1 cellular context compared by ENCODE assay signal in the genomic region with DNA sequence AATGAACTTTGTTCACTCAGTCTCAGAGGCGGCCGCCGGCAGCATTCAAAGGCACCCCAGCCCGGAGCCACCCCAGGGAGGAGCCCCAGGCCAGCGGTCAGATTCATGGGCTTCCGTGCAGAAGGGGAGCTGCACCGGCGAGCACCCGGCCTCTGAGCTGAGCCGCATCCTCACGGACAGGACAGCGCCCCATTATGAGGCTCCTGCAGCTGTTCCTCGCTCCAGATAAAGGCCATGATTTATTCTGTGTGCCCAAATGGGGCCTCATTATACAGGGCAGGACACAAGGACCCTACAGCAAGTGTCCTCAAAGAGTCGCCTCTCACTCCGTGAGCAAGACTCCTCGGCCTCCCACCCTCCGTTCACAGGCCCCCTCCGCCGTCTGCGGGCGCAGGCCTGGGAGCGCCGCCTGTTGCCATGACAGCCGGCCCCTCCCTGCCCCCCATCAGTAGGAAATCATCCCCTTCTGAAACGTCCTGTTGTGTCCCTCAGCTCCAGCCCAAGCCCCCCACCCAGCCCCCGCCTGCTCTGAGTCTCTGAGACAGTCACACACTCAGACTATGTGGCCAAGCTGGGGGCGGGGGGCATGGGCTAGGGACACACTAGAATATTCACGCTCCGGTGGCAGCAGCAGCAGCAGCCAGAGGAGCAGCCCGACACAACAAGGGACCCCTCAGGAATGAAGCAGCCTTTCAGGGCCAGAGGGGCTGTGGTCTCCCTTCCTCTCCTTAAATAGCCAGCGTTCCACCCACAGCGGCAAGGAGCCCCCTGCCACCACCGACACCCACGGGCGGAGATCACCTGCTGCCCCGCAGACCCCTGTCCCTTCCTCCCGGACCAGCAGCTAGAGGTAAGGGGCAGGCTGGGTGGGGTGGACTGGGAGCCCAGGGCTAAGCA.
TF ChIP-seq lines count a peak whose summit lies in the region.

A gene with protein sequence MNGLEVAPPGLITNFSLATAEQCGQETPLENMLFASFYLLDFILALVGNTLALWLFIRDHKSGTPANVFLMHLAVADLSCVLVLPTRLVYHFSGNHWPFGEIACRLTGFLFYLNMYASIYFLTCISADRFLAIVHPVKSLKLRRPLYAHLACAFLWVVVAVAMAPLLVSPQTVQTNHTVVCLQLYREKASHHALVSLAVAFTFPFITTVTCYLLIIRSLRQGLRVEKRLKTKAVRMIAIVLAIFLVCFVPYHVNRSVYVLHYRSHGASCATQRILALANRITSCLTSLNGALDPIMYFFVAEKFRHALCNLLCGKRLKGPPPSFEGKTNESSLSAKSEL (plus strand): TSS at position 759 of the 897 bp plus-strand sequence. CDS start 4,583 bp downstream, outside the sequence.

TF ChIP-seq in WTC11, 78 proteins besides CTCF, POLR2A, EP300 and RAD21 (continued from another document):
- TF ChIP-seq EMX1 (CRISPR knock-in tag; IDR thresholded peaks at IDR 0.05) (no peak), ZNF317 (CRISPR knock-in tag; IDR thresholded peaks at IDR 0.05; ENCODE audit: borderline replicate concordance, low read depth) (no peak), NFATC4 (CRISPR knock-in tag; IDR thresholded peaks at IDR 0.05) (no peak), ZNF219 (CRISPR knock-in tag; IDR thresholded peaks at IDR 0.05; ENCODE audit: borderline replicate concordance) (no peak), ETV6 (CRISPR knock-in tag; IDR thresholded peaks at IDR 0.05) (no peak), CREB1 (CRISPR knock-in tag; IDR thresholded peaks at IDR 0.05) (no peak)
- TF ChIP-seq, protein P1, sequence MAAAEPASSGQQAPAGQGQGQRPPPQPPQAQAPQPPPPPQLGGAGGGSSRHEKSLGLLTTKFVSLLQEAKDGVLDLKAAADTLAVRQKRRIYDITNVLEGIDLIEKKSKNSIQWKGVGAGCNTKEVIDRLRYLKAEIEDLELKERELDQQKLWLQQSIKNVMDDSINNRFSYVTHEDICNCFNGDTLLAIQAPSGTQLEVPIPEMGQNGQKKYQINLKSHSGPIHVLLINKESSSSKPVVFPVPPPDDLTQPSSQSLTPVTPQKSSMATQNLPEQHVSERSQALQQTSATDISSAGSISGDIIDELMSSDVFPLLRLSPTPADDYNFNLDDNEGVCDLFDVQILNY (CRISPR knock-in tag; IDR thresholded peaks at IDR 0.05) = no peak
- TF ChIP-seq, protein P2, sequence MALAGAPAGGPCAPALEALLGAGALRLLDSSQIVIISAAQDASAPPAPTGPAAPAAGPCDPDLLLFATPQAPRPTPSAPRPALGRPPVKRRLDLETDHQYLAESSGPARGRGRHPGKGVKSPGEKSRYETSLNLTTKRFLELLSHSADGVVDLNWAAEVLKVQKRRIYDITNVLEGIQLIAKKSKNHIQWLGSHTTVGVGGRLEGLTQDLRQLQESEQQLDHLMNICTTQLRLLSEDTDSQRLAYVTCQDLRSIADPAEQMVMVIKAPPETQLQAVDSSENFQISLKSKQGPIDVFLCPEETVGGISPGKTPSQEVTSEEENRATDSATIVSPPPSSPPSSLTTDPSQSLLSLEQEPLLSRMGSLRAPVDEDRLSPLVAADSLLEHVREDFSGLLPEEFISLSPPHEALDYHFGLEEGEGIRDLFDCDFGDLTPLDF (CRISPR knock-in tag; IDR thresholded peaks at IDR 0.05) = no peak
- TF ChIP-seq, protein P3, sequence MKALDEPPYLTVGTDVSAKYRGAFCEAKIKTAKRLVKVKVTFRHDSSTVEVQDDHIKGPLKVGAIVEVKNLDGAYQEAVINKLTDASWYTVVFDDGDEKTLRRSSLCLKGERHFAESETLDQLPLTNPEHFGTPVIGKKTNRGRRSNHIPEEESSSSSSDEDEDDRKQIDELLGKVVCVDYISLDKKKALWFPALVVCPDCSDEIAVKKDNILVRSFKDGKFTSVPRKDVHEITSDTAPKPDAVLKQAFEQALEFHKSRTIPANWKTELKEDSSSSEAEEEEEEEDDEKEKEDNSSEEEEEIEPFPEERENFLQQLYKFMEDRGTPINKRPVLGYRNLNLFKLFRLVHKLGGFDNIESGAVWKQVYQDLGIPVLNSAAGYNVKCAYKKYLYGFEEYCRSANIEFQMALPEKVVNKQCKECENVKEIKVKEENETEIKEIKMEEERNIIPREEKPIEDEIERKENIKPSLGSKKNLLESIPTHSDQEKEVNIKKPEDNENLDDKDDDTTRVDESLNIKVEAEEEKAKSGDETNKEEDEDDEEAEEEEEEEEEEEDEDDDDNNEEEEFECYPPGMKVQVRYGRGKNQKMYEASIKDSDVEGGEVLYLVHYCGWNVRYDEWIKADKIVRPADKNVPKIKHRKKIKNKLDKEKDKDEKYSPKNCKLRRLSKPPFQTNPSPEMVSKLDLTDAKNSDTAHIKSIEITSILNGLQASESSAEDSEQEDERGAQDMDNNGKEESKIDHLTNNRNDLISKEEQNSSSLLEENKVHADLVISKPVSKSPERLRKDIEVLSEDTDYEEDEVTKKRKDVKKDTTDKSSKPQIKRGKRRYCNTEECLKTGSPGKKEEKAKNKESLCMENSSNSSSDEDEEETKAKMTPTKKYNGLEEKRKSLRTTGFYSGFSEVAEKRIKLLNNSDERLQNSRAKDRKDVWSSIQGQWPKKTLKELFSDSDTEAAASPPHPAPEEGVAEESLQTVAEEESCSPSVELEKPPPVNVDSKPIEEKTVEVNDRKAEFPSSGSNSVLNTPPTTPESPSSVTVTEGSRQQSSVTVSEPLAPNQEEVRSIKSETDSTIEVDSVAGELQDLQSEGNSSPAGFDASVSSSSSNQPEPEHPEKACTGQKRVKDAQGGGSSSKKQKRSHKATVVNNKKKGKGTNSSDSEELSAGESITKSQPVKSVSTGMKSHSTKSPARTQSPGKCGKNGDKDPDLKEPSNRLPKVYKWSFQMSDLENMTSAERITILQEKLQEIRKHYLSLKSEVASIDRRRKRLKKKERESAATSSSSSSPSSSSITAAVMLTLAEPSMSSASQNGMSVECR (CRISPR knock-in tag; IDR thresholded peaks at IDR 0.05; ENCODE audit: borderline replicate concordance) = no peak
- TF ChIP-seq, protein P4, sequence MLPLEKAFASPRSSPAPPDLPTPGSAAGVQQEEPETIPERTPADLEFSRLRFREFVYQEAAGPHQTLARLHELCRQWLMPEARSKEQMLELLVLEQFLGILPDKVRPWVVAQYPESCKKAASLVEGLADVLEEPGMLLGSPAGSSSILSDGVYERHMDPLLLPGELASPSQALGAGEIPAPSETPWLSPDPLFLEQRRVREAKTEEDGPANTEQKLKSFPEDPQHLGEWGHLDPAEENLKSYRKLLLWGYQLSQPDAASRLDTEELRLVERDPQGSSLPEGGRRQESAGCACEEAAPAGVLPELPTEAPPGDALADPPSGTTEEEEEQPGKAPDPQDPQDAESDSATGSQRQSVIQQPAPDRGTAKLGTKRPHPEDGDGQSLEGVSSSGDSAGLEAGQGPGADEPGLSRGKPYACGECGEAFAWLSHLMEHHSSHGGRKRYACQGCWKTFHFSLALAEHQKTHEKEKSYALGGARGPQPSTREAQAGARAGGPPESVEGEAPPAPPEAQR (CRISPR knock-in tag; IDR thresholded peaks at IDR 0.05) = no peak
- TF ChIP-seq, protein P5, sequence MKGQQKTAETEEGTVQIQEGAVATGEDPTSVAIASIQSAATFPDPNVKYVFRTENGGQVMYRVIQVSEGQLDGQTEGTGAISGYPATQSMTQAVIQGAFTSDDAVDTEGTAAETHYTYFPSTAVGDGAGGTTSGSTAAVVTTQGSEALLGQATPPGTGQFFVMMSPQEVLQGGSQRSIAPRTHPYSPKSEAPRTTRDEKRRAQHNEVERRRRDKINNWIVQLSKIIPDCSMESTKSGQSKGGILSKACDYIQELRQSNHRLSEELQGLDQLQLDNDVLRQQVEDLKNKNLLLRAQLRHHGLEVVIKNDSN (CRISPR knock-in tag; IDR thresholded peaks at IDR 0.05) = no peak
- TF ChIP-seq, protein P6, sequence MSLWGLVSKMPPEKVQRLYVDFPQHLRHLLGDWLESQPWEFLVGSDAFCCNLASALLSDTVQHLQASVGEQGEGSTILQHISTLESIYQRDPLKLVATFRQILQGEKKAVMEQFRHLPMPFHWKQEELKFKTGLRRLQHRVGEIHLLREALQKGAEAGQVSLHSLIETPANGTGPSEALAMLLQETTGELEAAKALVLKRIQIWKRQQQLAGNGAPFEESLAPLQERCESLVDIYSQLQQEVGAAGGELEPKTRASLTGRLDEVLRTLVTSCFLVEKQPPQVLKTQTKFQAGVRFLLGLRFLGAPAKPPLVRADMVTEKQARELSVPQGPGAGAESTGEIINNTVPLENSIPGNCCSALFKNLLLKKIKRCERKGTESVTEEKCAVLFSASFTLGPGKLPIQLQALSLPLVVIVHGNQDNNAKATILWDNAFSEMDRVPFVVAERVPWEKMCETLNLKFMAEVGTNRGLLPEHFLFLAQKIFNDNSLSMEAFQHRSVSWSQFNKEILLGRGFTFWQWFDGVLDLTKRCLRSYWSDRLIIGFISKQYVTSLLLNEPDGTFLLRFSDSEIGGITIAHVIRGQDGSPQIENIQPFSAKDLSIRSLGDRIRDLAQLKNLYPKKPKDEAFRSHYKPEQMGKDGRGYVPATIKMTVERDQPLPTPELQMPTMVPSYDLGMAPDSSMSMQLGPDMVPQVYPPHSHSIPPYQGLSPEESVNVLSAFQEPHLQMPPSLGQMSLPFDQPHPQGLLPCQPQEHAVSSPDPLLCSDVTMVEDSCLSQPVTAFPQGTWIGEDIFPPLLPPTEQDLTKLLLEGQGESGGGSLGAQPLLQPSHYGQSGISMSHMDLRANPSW (CRISPR knock-in tag; conservative IDR thresholded peaks at IDR 0.05; ENCODE audit: low read depth) = no peak
